In genomic region chr2:87727940-87728599, GRCh38 we compare ENCODE assay signal across 9 cellular contexts. TPM values are rescaled to one million over a fixed set of nuclear protein-coding genes. Genes with fewer than 3 reads are reported as not detected.
DNase-seq lines count a peak whose midpoint lies in the region; ATAC-seq, FAIRE-seq and TF ChIP-seq lines count a peak whose summit lies in the region.
"Not testable (repeated sequence)": the region's sequence is repeated elsewhere in the genome, so short reads cannot be mapped to it uniquely, and the experiment has no call there.
"Had no signal": no experiment of that assay in that cellular context is flagged by ENCODE, and none has a peak within 500 bp of the region (broad histone marks: within the 10 kb centered on the region; RNA-seq: fewer than 3 reads in every experiment).

No MANE protein-coding gene starts in this region.

- BruUV-seq in HepG2 (replicated peaks; lab: Mats Ljungman, UMichigan), result not testable (repeated sequence)

- not testable (repeated sequence) for H3K27ac Mint-ChIP-seq in activated T-helper 17 cell treated with anti-CD3 and anti-CD28 coated beads, Interleukin-2, amount 50 U/mL, for 72 hours; central memory CD8-positive, alpha-beta T cell (ENCODE audit: low read depth); naive thymus-derived CD8-positive, alpha-beta T cell

- not testable (repeated sequence) for TF ChIP-seq RAD21 in A549 (conservative IDR thresholded peaks at IDR 0.05 in 1 of 2, IDR thresholded peaks at IDR 0.05 in 1 of 2); HepG2 (CRISPR knock-in tag; IDR thresholded peaks at IDR 0.05)

- H3K27ac ChIP-seq in A549; RWPE2 (ENCODE audit: poor library complexity, severe bottlenecking); HepG2 (ENCODE audit: extremely low read length, insufficient read depth, low read length): not testable (repeated sequence)

- CTCF ChIA-PET in A549 (lab: Yijun Ruan, JAX); HepG2 (lab: Yijun Ruan, JAX; ENCODE audit: low intra/inter-chr PET ratio, low total read pairs): not testable (repeated sequence)

- intact Hi-C loops in left cardiac atrium (cut with DNase I); HepG2 (cut with micrococcal nuclease; ENCODE audit: unreplicated experiment): not testable (repeated sequence)

- H3K4me3 Mint-ChIP-seq in activated T-helper 17 cell treated with anti-CD3 and anti-CD28 coated beads, Interleukin-2, amount 50 U/mL, for 72 hours; central memory CD8-positive, alpha-beta T cell; naive thymus-derived CD8-positive, alpha-beta T cell: not testable (repeated sequence)

- H3K36me3 Mint-ChIP-seq in activated T-helper 17 cell treated with anti-CD3 and anti-CD28 coated beads, Interleukin-2, amount 50 U/mL, for 72 hours (ENCODE audit: low read depth); central memory CD8-positive, alpha-beta T cell (ENCODE audit: insufficient read depth); naive thymus-derived CD8-positive, alpha-beta T cell: not testable (repeated sequence)

- not testable (repeated sequence) for H3K4me2 ChIP-seq in A549; HepG2 (ENCODE audit: low read depth, low read length)

- FAIRE-seq in A549 (lab: Jason Lieb, UNC); HepG2 (lab: Jason Lieb, UNC): not testable (repeated sequence)

- no CpG with 5 or more reads among the region's 8 CpGs for WGBS in A549 (ENCODE audit: missing lambda C conversion rate)
- no CpG with 5 or more reads among the region's 8 CpGs for WGBS in HepG2 (ENCODE audit: low lambda C conversion rate)

- peak; percentile 57 to 94; a peak in 4 of 6 replicates for ATAC-seq in A549
- peak; percentile 62 for ATAC-seq in HG03354 (IDR thresholded peaks at IDR 0.05; ENCODE audit: poor library complexity, severe bottlenecking, unreplicated experiment)
- peak; percentile 56 for ATAC-seq in RWPE2 (ENCODE audit: low read depth)
- peak; percentile 14 for ATAC-seq in activated T-helper 17 cell treated with anti-CD3 and anti-CD28 coated beads, Interleukin-2, amount 50 U/mL, for 72 hours (replicated peaks)
- ATAC-seq in central memory CD8-positive, alpha-beta T cell (replicated peaks; ENCODE audit: extremely low read depth, poor library complexity, severe bottlenecking), result peak; percentile 32
- peak; percentile 44 to 55 for ATAC-seq in left cardiac atrium
- ATAC-seq in HepG2, result peak; percentile 90
- peak; percentile 36 to 42 for ATAC-seq in naive thymus-derived CD8-positive, alpha-beta T cell

- not testable (repeated sequence) for H3K79me2 ChIP-seq in HepG2 (ENCODE audit: insufficient read depth, low read length)

- H4K20me1 ChIP-seq in HepG2 (ENCODE audit: insufficient read depth, low read length), result not testable (repeated sequence)

- not testable (repeated sequence) for H3K27me3 ChIP-seq in RWPE2 (ENCODE audit: insufficient read depth, poor library complexity, severe bottlenecking); HepG2 (ENCODE audit: control insufficient read depth in 1 of 2, insufficient read depth in 2 of 2, low read length in 2 of 2)

- H2AFZ ChIP-seq in HepG2 (ENCODE audit: low read length), result not testable (repeated sequence)

- not testable (repeated sequence) for TF ChIP-seq CTCF in A549 (IDR thresholded peaks at IDR 0.05); RWPE2 (IDR thresholded peaks at IDR 0.05; ENCODE audit: poor library complexity, severe bottlenecking); HepG2 (CRISPR knock-in tag; IDR thresholded peaks at IDR 0.05)

- not testable (repeated sequence) for H3K36me3 ChIP-seq in RWPE2 (ENCODE audit: low read depth); HepG2 (replicated peaks in 1 of 2; ENCODE audit: control insufficient read depth in 1 of 2, insufficient read depth in 2 of 2, low read length in 2 of 2)

- not testable (repeated sequence) for H3K9ac ChIP-seq in HepG2 (ENCODE audit: insufficient read depth, low read depth, low read length)

- not testable (repeated sequence) for TF ChIP-seq EP300 in A549 (IDR thresholded peaks at IDR 0.05); HepG2 (IDR thresholded peaks at IDR 0.05; ENCODE audit: low read depth in 2 of 2, low read length in 2 of 2); HepG2 (CRISPR knock-in tag; IDR thresholded peaks at IDR 0.05; ENCODE audit: borderline replicate concordance)

- not testable (repeated sequence) for H3K9me3 Mint-ChIP-seq in activated T-helper 17 cell treated with anti-CD3 and anti-CD28 coated beads, Interleukin-2, amount 50 U/mL, for 72 hours; central memory CD8-positive, alpha-beta T cell; naive thymus-derived CD8-positive, alpha-beta T cell

- H3K4me3 ChIP-seq in A549; RWPE2 (ENCODE audit: severe bottlenecking); HepG2 (replicated peaks in 1 of 3; ENCODE audit: insufficient read depth in 1 of 3, low read depth in 2 of 3, low read length in 3 of 3): not testable (repeated sequence)

- not testable (repeated sequence) for H3K27me3 Mint-ChIP-seq in activated T-helper 17 cell treated with anti-CD3 and anti-CD28 coated beads, Interleukin-2, amount 50 U/mL, for 72 hours; central memory CD8-positive, alpha-beta T cell; naive thymus-derived CD8-positive, alpha-beta T cell

- POLR2A ChIA-PET in A549 (lab: Yijun Ruan, JAX); HepG2 (lab: Yijun Ruan, JAX); naive thymus-derived CD8-positive, alpha-beta T cell (lab: Charles Lee): not testable (repeated sequence)

- H3K4me1 ChIP-seq in A549; RWPE2 (ENCODE audit: insufficient read depth, poor library complexity, severe bottlenecking); HepG2 (ENCODE audit: insufficient read depth, low read length): not testable (repeated sequence)

- DNase-seq in A549 (ENCODE audit: low read depth in 1 of 2, low spot score in 1 of 2); RWPE2 (ENCODE audit: low spot score); central memory CD8-positive, alpha-beta T cell (ENCODE audit: low spot score in 2 of 2); left cardiac atrium; HepG2 (ENCODE audit: low spot score); naive thymus-derived CD8-positive, alpha-beta T cell: not testable (repeated sequence)

- H3K9me3 ChIP-seq in A549; RWPE2 (ENCODE audit: severe bottlenecking); HepG2 (ENCODE audit: low read length): not testable (repeated sequence)

- TF ChIP-seq POLR2A in A549 (IDR thresholded peaks at IDR 0.05; ENCODE audit: low read length); HepG2 (IDR thresholded peaks at IDR 0.05; ENCODE audit: insufficient read depth in 1 of 2, low read depth in 2 of 2, low read length in 2 of 2): not testable (repeated sequence)

- not testable (repeated sequence) for H3K4me1 Mint-ChIP-seq in activated T-helper 17 cell treated with anti-CD3 and anti-CD28 coated beads, Interleukin-2, amount 50 U/mL, for 72 hours; central memory CD8-positive, alpha-beta T cell; naive thymus-derived CD8-positive, alpha-beta T cell

- in situ Hi-C loops in HepG2 (cut with HindIII; ENCODE audit: extremely low pct_ligation_motif_present, low pct_unique_long_range_greater_than_20kb), result not testable (repeated sequence)

RNA-seq across cellular contexts. Expression of gene PLGLB2, which starts 19.8 kb away (rescaled TPM):
- 1.1 and 1.8 TPM in 2 replicates for polyA plus RNA-seq in A549 (2011; rRNA removed)
- 0.13 and 0.17 TPM in 2 replicates for polyA plus RNA-seq in A549 (2012; cell fraction: cytosol; rRNA removed)
- polyA plus RNA-seq in A549 (2012; cell fraction: nucleus; rRNA removed), result 0.19 and 0.26 TPM in 2 replicates
- 0.51 to 0.76 TPM (median 0.59 TPM) in 3 replicates for polyA plus RNA-seq in A549 (2017; fragmentation: RNase III; extraction: RNeasy Plus Mini Kit Qiagen cat#74134 plus additional on column Dnase treatment)
- polyA minus RNA-seq in A549 (2011; rRNA and poly(A)+ RNA removed), result 0.44 and 0.66 TPM in 2 replicates
- total RNA-seq in activated T-helper 17 cell treated with anti-CD3 and anti-CD28 coated beads, Interleukin-2, amount 50 U/mL, for 72 hours, result 1 to 10 TPM; 1.6 to 2.6 TPM
- total RNA-seq in left cardiac atrium, result 1 to 10 TPM in 1 of 2 donors, not detected in 1; 1.3 TPM
- 0.07 TPM in 1 of 2 replicates, not detected in the other for total RNA-seq in HepG2 (2016; rRNA removed; fragmentation: Illumina TruSeq; extraction: Trizol)
- total RNA-seq in HepG2 (2016; cell fraction: cytosol; rRNA removed; fragmentation: Illumina TruSeq; extraction: Trizol; ENCODE audit: low read depth), result not detected in 2 replicates
- 0.19 TPM in 1 of 2 replicates, not detected in the other for total RNA-seq in HepG2 (2016; cell fraction: insoluble cytoplasmic fraction; rRNA removed; fragmentation: Illumina TruSeq; extraction: Trizol)
- not detected in 2 replicates for total RNA-seq in HepG2 (2016; cell fraction: membrane; rRNA removed; fragmentation: Illumina TruSeq; extraction: Trizol)
- 0.25 TPM in 1 of 2 replicates, not detected in the other for total RNA-seq in HepG2 (2016; cell fraction: nucleus; rRNA removed; fragmentation: Illumina TruSeq; extraction: Trizol)
- polyA plus RNA-seq in HepG2 (2011; rRNA removed), result 0.25 and 0.33 TPM in 2 replicates
- not detected in 2 replicates for polyA plus RNA-seq in HepG2 (2011; cell fraction: cytosol; rRNA removed)
- 0.71 TPM in 1 of 2 replicates, not detected in the other for polyA plus RNA-seq in HepG2 (2011; cell fraction: nucleus; rRNA removed)
- 0.27 TPM in 1 of 2 replicates, not detected in the other for polyA plus RNA-seq in HepG2 (2012)
- not detected in 2 replicates for polyA plus RNA-seq in HepG2 (2016; cell fraction: cytosol; fragmentation: Illumina TruSeq; extraction: Trizol; ENCODE audit: low read depth)
- not detected in 2 replicates for polyA plus RNA-seq in HepG2 (2016; cell fraction: insoluble cytoplasmic fraction; fragmentation: Illumina TruSeq; extraction: Trizol; ENCODE audit: low read depth)
- not detected in 2 replicates for polyA plus RNA-seq in HepG2 (2016; cell fraction: membrane; fragmentation: Illumina TruSeq; extraction: Trizol; ENCODE audit: low read depth)
- polyA plus RNA-seq in HepG2 (2016; cell fraction: nucleus; fragmentation: Illumina TruSeq; extraction: Trizol; ENCODE audit: insufficient read depth, low read depth), result 0.48 TPM in 1 of 2 replicates, not detected in the other
- 1.4 TPM in 1 of 2 replicates, not detected in the other for polyA minus RNA-seq in HepG2 (2011; rRNA and poly(A)+ RNA removed; ENCODE audit: low replicate concordance)
- not detected in 2 replicates for polyA minus RNA-seq in HepG2 (2011; cell fraction: cytosol; rRNA and poly(A)+ RNA removed)
- polyA minus RNA-seq in HepG2 (2011; cell fraction: nucleus; rRNA and poly(A)+ RNA removed), result 3.0 and 3.2 TPM in 2 replicates
- total RNA-seq in naive thymus-derived CD8-positive, alpha-beta T cell, result 1 to 10 TPM; 3.1 to 5.7 TPM
- polyA plus RNA-seq in naive thymus-derived CD8-positive, alpha-beta T cell, result 1 to 10 TPM in 1 of 3 donors, under 1 TPM in 1, not detected in 1; 0.31 to 1.0 TPM
- polyA plus RNA-seq: CD8-positive, alpha-beta memory T cell had no signal

Comparison
In these comparisons a context has a peak if more than half of its experiments do, and no peak if none do; other contexts are left out.
1. ATAC-seq: peak in every context shown above with its lines; median percentile 90 in HepG2; 76 in A549; 62 in HG03354; 56 in RWPE2; 50 in left cardiac atrium; 39 in naive thymus-derived CD8-positive, alpha-beta T cell; 32 in central memory CD8-positive, alpha-beta T cell; 14 in activated T-helper 17 cell treated with anti-CD3 and anti-CD28 coated beads, Interleukin-2, amount 50 U/mL, for 72 hours.